ENCODE assay signal across 12 cellular contexts in genomic region chr15:89052474-89052873, GRCh38. TPM values are rescaled to one million over a fixed set of nuclear protein-coding genes. Genes with fewer than 3 reads are reported as not detected.
DNase-seq lines count a peak whose midpoint lies in the region; TF ChIP-seq lines count a peak whose summit lies in the region.
"Had no signal": no experiment of that assay in that cellular context is flagged by ENCODE, and none has a peak within 500 bp of the region (broad histone marks: within the 10 kb centered on the region; RNA-seq: fewer than 3 reads in every experiment).

No MANE protein-coding gene starts in this region.

- intact Hi-C loops in colonic mucosa (cut with DNase I): no loop called here

- no peaks in the 10 kb centered on the region for H3K9me3 ChIP-seq in osteoblast (ENCODE audit: low read depth, low read length)
- H3K9me3 ChIP-seq in colonic mucosa: no peaks in the 10 kb centered on the region

- H3K27ac ChIP-seq in osteoblast (ENCODE audit: low read depth, low read length): peak overlapping the region; percentile 99
- no peak overlapping the region for H3K27ac ChIP-seq in colonic mucosa

- H3K36me3 ChIP-seq in BJ (ENCODE audit: control insufficient read depth, insufficient read depth, low read length) (no peaks in the 10 kb centered on the region), osteoblast (ENCODE audit: insufficient read depth, low read length) (no peaks in the 10 kb centered on the region), colonic mucosa (no peaks in the 10 kb centered on the region)

- no peaks in the 10 kb centered on the region for H4K20me1 ChIP-seq in osteoblast (ENCODE audit: insufficient read depth, low read length)

- H3K4me2 ChIP-seq in osteoblast (ENCODE audit: insufficient read depth, low read length): peak overlapping the region; percentile 62

- TF ChIP-seq CTCF in BJ (IDR thresholded peaks at IDR 0.05; ENCODE audit: insufficient read depth, low read depth, low read length) (no peak), cardiac fibroblast (IDR thresholded peaks at IDR 0.05; ENCODE audit: low read depth, low read length) (no peak), osteoblast (IDR thresholded peaks at IDR 0.05; ENCODE audit: extremely low read depth, low read depth, low read length) (no peak), colonic mucosa (IDR thresholded peaks at IDR 0.05) (no peak)

- no peak overlapping the region for H3K9ac ChIP-seq in colonic mucosa (ENCODE audit: low read depth in 2 of 2, low read length in 2 of 2)

- H2AFZ ChIP-seq in osteoblast (ENCODE audit: low read length): no peak overlapping the region

- peaks cover 26% of the 10 kb centered on the region for H3K4me1 ChIP-seq in osteoblast (ENCODE audit: insufficient read depth, low read length)
- H3K4me1 ChIP-seq in colonic mucosa: no peaks in the 10 kb centered on the region

- POLR2A ChIA-PET in BJ (lab: Charles Lee): interaction anchor here (0.6 kb wide), 1 partner anchor 144 kb away, joined by 3 read pairs; no protein-coding TSS in a partner anchor

- CTCF ChIA-PET in BJ (lab: Yijun Ruan, JAX): interaction anchor here (0.6 to 13.0 kb wide), 12 partner anchors 9 to 174 kb away, joined by 3 to 306 read pairs (median 4); no protein-coding TSS in a partner anchor

- DNase-seq in BJ (ENCODE audit: low read depth): peak; percentile 77
- DNase-seq in MV-4-11 (lab: John Stamatoyannopoulos, UW): peak; percentile 95
- peak; percentile 94 to 95 for DNase-seq in cardiac fibroblast (ENCODE audit: low read depth in 2 of 2)
- peak; percentile 92 for DNase-seq in osteoblast (ENCODE audit: insufficient read length, low spot score, missing footprints)
- DNase-seq in SHP77 (lab: John Stamatoyannopoulos, UW): no peak
- no peak for DNase-seq in NCI-H1417 (lab: John Stamatoyannopoulos, UW)
- no peak for DNase-seq in colonic mucosa
- DNase-seq in T1000 (lab: John Stamatoyannopoulos, UW): no peak
- DNase-seq: activated gamma-delta T cell, COR-L47, NCI-H1092, retina had no signal

- H3K79me2 ChIP-seq in osteoblast (ENCODE audit: insufficient read depth, low read length): no peaks in the 10 kb centered on the region

- H3K27me3 ChIP-seq in BJ (ENCODE audit: control insufficient read depth, insufficient read depth, low read length) (no peaks in the 10 kb centered on the region), osteoblast (ENCODE audit: insufficient read depth, low read length) (no peaks in the 10 kb centered on the region), colonic mucosa (no peaks in the 10 kb centered on the region)

- H3K4me3 ChIP-seq in BJ (ENCODE audit: low read depth, low read length): no peak overlapping the region
- H3K4me3 ChIP-seq in cardiac fibroblast (replicated peaks in 1 of 2; ENCODE audit: low read depth in 2 of 2, low read length in 2 of 2): no peak overlapping the region
- no peak overlapping the region for H3K4me3 ChIP-seq in osteoblast (ENCODE audit: insufficient read depth, low read length)
- H3K4me3 ChIP-seq in colonic mucosa: no peak overlapping the region

RNA-seq across cellular contexts. Expression of gene ABHD2, which starts 35.8 kb away (rescaled TPM):
- 47.2 and 69.6 TPM in 2 replicates for polyA plus RNA-seq in BJ (2011; rRNA removed)
- polyA minus RNA-seq in BJ (2011; rRNA and poly(A)+ RNA removed): 61.1 and 61.2 TPM in 2 replicates
- total RNA-seq in osteoblast: 115 and 151 TPM in 2 replicates
- 10 to 100 TPM; 71.5 to 86.7 TPM for total RNA-seq in colonic mucosa

Comparison
In these comparisons a context has a peak if more than half of its experiments do, and no peak if none do; other contexts are left out.
1. DNase-seq: peak in BJ (single experiment), MV-4-11 (single experiment), cardiac fibroblast (2 of 2) and osteoblast (single experiment); none in SHP77 (0 of 2), NCI-H1417 (0 of 3), colonic mucosa (single experiment) and T1000 (single experiment).